Comparison of ENCODE assay signal across 8 cellular contexts in genomic region chr11:12110714-12111481, GRCh38. TPM values are rescaled to one million over a fixed set of nuclear protein-coding genes. Genes with fewer than 3 reads are reported as not detected.
DNase-seq lines count a peak whose midpoint lies in the region; ATAC-seq, FAIRE-seq and TF ChIP-seq lines count a peak whose summit lies in the region.

No MANE protein-coding gene starts in this region.

- no peaks in the 10 kb centered on the region for H4K20me1 ChIP-seq in Karpas-422 (ENCODE audit: insufficient read depth, low read depth, low read length)

- TF ChIP-seq CTCF in AG09309 (IDR thresholded peaks at IDR 0.05; ENCODE audit: control insufficient read depth, insufficient read depth, low read depth, low read length, missing control alignments), result no peak
- TF ChIP-seq CTCF in brain (conservative IDR thresholded peaks at IDR 0.05), result no peak
- TF ChIP-seq CTCF in kidney (IDR thresholded peaks at IDR 0.05; ENCODE audit: borderline replicate concordance, extremely low read depth, insufficient read depth), result no peak

- intact Hi-C loops in kidney (cut with DNase I), result no loop called here

- H3K36me3 Mint-ChIP-seq in brain, result no peaks in the 10 kb centered on the region

- DNase-seq in AG09309 (ENCODE audit: low read depth) (no peak), RKO (ENCODE audit: low spot score) (peak; percentile 56), kidney (peak; percentile 82), Karpas-422 (no peak)
- DNase-seq in stimulated activated CD4-positive, alpha-beta T cell treated with anti-CD3 and anti-CD28 coated beads, Interleukin-1b, Interleukin-23, amount 100 ng/mL, for 48 hours, result peak; percentile 34

- H2AFZ ChIP-seq in Karpas-422 (ENCODE audit: low read length), result no peak overlapping the region

- no peaks in the 10 kb centered on the region for H3K9me3 ChIP-seq in kidney (ENCODE audit: control insufficient read depth in 1 of 2, low read length in 2 of 2)
- no peaks in the 10 kb centered on the region for H3K9me3 ChIP-seq in Karpas-422 (ENCODE audit: low read length)

- H3K27me3 Mint-ChIP-seq in brain, result peaks cover 52% of the 10 kb centered on the region

- peaks cover 0 to 3% (median 0%) of the 10 kb centered on the region in 5 experiments for H3K9me3 Mint-ChIP-seq in brain

- H3K27me3 ChIP-seq in Karpas-422 (ENCODE audit: low read length), result no peaks in the 10 kb centered on the region

- ATAC-seq in GM18517 (IDR thresholded peaks at IDR 0.05; ENCODE audit: unreplicated experiment) (peak; percentile 46), HG02973 (IDR thresholded peaks at IDR 0.05; ENCODE audit: unreplicated experiment) (peak; percentile 44)

- H3K9ac ChIP-seq in kidney (ENCODE audit: low read length in 2 of 2), result peak overlapping the region; percentile 48 to 78
- H3K9ac ChIP-seq in Karpas-422 (ENCODE audit: low read length), result no peak overlapping the region

- FAIRE-seq in kidney (lab: Jason Lieb, UNC), result no peak

- H3K27ac Mint-ChIP-seq in brain, result peak overlapping the region in 1 of 5 experiments; percentile 50

- H3K4me3 ChIP-seq in AG09309 (ENCODE audit: control insufficient read depth, low read depth, low read length) (peak overlapping the region; percentile 80), kidney (ENCODE audit: low read length in 2 of 2) (peak overlapping the region; percentile 75 to 82), Karpas-422 (ENCODE audit: low read length) (no peak overlapping the region)

- H3K4me3 Mint-ChIP-seq in brain, result peak overlapping the region; percentile 78 to 86 (median 80)

- H3K27ac ChIP-seq in kidney (ENCODE audit: low read depth in 2 of 2, low read length in 2 of 2) (peak overlapping the region in 1 of 2 donors; percentile 77), Karpas-422 (ENCODE audit: low read length) (no peak overlapping the region)

- H3K9me2 ChIP-seq in Karpas-422 (replicated peaks; ENCODE audit: insufficient read depth, low read length), result no peaks in the 10 kb centered on the region

- H3K4me1 ChIP-seq in kidney (ENCODE audit: control insufficient read depth in 1 of 2, insufficient read depth in 1 of 2, low read depth in 1 of 2, low read length in 2 of 2) (peaks cover 4 to 10% of the 10 kb centered on the region in 2 donors), Karpas-422 (ENCODE audit: low read length) (no peaks in the 10 kb centered on the region)

- no peaks in the 10 kb centered on the region for H3K36me3 ChIP-seq in kidney (ENCODE audit: control insufficient read depth in 1 of 2, insufficient read depth in 2 of 2, low read length in 2 of 2)
- H3K36me3 ChIP-seq in Karpas-422 (ENCODE audit: insufficient read depth, low read length), result no peaks in the 10 kb centered on the region

- no peaks in the 10 kb centered on the region for H3K79me2 ChIP-seq in Karpas-422 (ENCODE audit: low read length)

- H3K4me2 ChIP-seq in Karpas-422 (ENCODE audit: low read depth, low read length, poor library complexity, severe bottlenecking), result no peak overlapping the region

- peaks cover 39% of the 10 kb centered on the region for H3K4me1 Mint-ChIP-seq in brain

RNA-seq across cellular contexts. Expression of gene MICAL2, which starts 0.5 kb away (rescaled TPM):
- polyA plus RNA-seq in brain (ENCODE audit: insufficient read depth, low read depth, low replicate concordance) (62.9 TPM), kidney (ENCODE audit: insufficient read depth, low read depth, low replicate concordance) (7.8 TPM)
- total RNA-seq in kidney, result 64.5 TPM
- total RNA-seq in Karpas-422 (2014; rRNA removed; shearing (Covaris generic); ENCODE audit: low replicate concordance), result 0.69 and 0.93 TPM in 2 replicates

Comparison
In these comparisons a context has a peak if more than half of its experiments do, and no peak if none do; other contexts are left out.
1. DNase-seq: peak in RKO (single experiment), kidney (single experiment) and stimulated activated CD4-positive, alpha-beta T cell treated with anti-CD3 and anti-CD28 coated beads, Interleukin-1b, Interleukin-23, amount 100 ng/mL, for 48 hours (single experiment); none in AG09309 (single experiment) and Karpas-422 (single experiment).
2. RNA of gene MICAL2, which starts 0.5 kb away (total RNA-seq): 64.5 TPM in kidney (single experiment); 0.69 to 0.93 TPM in Karpas-422; every median in the first group is over 10 times any median in the second.